ENCODE assay signal across 17 cellular contexts in genomic region chr16:1758923-1759322, GRCh38. TPM values are rescaled to one million over a fixed set of nuclear protein-coding genes. Genes with fewer than 3 reads are reported as not detected.
DNase-seq lines count a peak whose midpoint lies in the region; ATAC-seq lines count a peak whose summit lies in the region.
"Had no signal": no experiment of that assay in that cellular context is flagged by ENCODE, and none has a peak within 500 bp of the region (broad histone marks: within the 10 kb centered on the region; RNA-seq: fewer than 3 reads in every experiment).

No MANE protein-coding gene starts in this region.

- H3K4me1 Mint-ChIP-seq in T-helper 1 cell treated with Interleukin-12 subunit alpha and Interleukin-12 subunit beta and Interleukin-4 antibody, amounts not matched to agents 30 μg/mL and 1 μg/mL, for 36 hours (ENCODE audit: low read depth), result peaks cover 3% of the 10 kb centered on the region
- peaks cover 12% of the 10 kb centered on the region for H3K4me1 Mint-ChIP-seq in activated naive CD8-positive, alpha-beta T cell treated with anti-CD3 and anti-CD28 coated beads, Interleukin-2, amount 10 ng/mL, durations not matched to agents 7 days and 5 days
- H3K4me1 Mint-ChIP-seq in activated naive CD8-positive, alpha-beta T cell treated with anti-CD3 and anti-CD28 coated beads for 36 hours, result peaks cover 10% of the 10 kb centered on the region
- H3K4me1 Mint-ChIP-seq: IgD-negative memory B cell had no signal

- H3K18ac ChIP-seq in mesenchymal stem cell (ENCODE audit: low read depth in 1 of 2, low read length in 2 of 2), result no peak overlapping the region

- H3K79me1 ChIP-seq in mesenchymal stem cell (replicated peaks; ENCODE audit: low read length, poor library complexity, severe bottlenecking), result peaks cover 34% of the 10 kb centered on the region

- H3K36me3 Mint-ChIP-seq in T-helper 1 cell treated with Interleukin-12 subunit alpha and Interleukin-12 subunit beta and Interleukin-4 antibody, amounts not matched to agents 30 μg/mL and 1 μg/mL, for 36 hours (ENCODE audit: low read depth), result peaks cover 12% of the 10 kb centered on the region
- peaks cover 2% of the 10 kb centered on the region for H3K36me3 Mint-ChIP-seq in activated naive CD8-positive, alpha-beta T cell treated with anti-CD3 and anti-CD28 coated beads, Interleukin-2, amount 10 ng/mL, durations not matched to agents 7 days and 5 days
- peaks cover 6% of the 10 kb centered on the region for H3K36me3 Mint-ChIP-seq in activated naive CD8-positive, alpha-beta T cell treated with anti-CD3 and anti-CD28 coated beads for 36 hours

- H3K4ac ChIP-seq in mesenchymal stem cell (ENCODE audit: low read depth in 1 of 2, low read length in 2 of 2), result no peak overlapping the region

- DNase-seq in T-helper 1 cell (no peak), mesenchymal stem cell (no peak), NOMO-1 treated with DMSO at 0.1 percent for 48 hours (lab: John Stamatoyannopoulos, UW; ENCODE audit: unreplicated experiment) (no peak), NCI-H146 (lab: John Stamatoyannopoulos, UW) (no peak), ACHN (no peak)
- DNase-seq in activated naive CD8-positive, alpha-beta T cell treated with anti-CD3 and anti-CD28 coated beads, Interleukin-2, amount 10 ng/mL, durations not matched to agents 7 days and 5 days, result no peak
- DNase-seq in activated naive CD8-positive, alpha-beta T cell treated with anti-CD3 and anti-CD28 coated beads for 36 hours, result no peak
- DNase-seq: AML-193; CD4-positive, CD25-positive, alpha-beta regulatory T cell; DMS79 treated with DMSO at 0.1 percent for 48 hours; EL; HCEC 1CT; HFFc6 had no signal

- H3K23ac ChIP-seq in mesenchymal stem cell (ENCODE audit: low read length in 2 of 2), result no peak overlapping the region

- H4K91ac ChIP-seq in mesenchymal stem cell (ENCODE audit: low read length), result peak overlapping the region; percentile 28

- H3K9me3 ChIP-seq in mesenchymal stem cell (ENCODE audit: control insufficient read depth, low read length), result no peaks in the 10 kb centered on the region
- H3K9me3 ChIP-seq: BLaER1 treated with 17β-estradiol and CSF1 and Interleukin-3, amounts not matched to agents 10 nM and 100 nM had no signal

- 97% methylated on average over 18 of the region's 18 CpGs for WGBS in mesenchymal stem cell

- peaks cover 14% of the 10 kb centered on the region for H3K4me1 ChIP-seq in mesenchymal stem cell (ENCODE audit: control insufficient read depth, insufficient read depth, low read depth, low read length)

- H3K27me3 Mint-ChIP-seq in T-helper 1 cell treated with Interleukin-12 subunit alpha and Interleukin-12 subunit beta and Interleukin-4 antibody, amounts not matched to agents 30 μg/mL and 1 μg/mL, for 36 hours (ENCODE audit: low read depth), result no peaks in the 10 kb centered on the region
- H3K27me3 Mint-ChIP-seq in activated naive CD8-positive, alpha-beta T cell treated with anti-CD3 and anti-CD28 coated beads, Interleukin-2, amount 10 ng/mL, durations not matched to agents 7 days and 5 days, result no peaks in the 10 kb centered on the region
- no peaks in the 10 kb centered on the region for H3K27me3 Mint-ChIP-seq in activated naive CD8-positive, alpha-beta T cell treated with anti-CD3 and anti-CD28 coated beads for 36 hours
- H3K27me3 Mint-ChIP-seq: CD4-positive, CD25-positive, alpha-beta regulatory T cell; IgD-negative memory B cell had no signal

- H4K8ac ChIP-seq in mesenchymal stem cell (ENCODE audit: low read length), result no peak overlapping the region

- H2AFZ ChIP-seq in mesenchymal stem cell (ENCODE audit: low read depth, low read length), result no peak overlapping the region

- no peak overlapping the region for H2BK120ac ChIP-seq in mesenchymal stem cell (ENCODE audit: low read depth, low read length)

- in situ Hi-C loops in ACHN (cut with HindIII; ENCODE audit: low pct_ligation_motif_present, low pct_unique_long_range_greater_than_20kb, low sequenced_read_pairs), result no loop called here

- H3K14ac ChIP-seq in mesenchymal stem cell (ENCODE audit: low read length in 2 of 2), result no peak overlapping the region

- H3K9ac ChIP-seq in mesenchymal stem cell (ENCODE audit: low read length), result no peak overlapping the region

- no peak overlapping the region for H3K4me3 Mint-ChIP-seq in T-helper 1 cell treated with Interleukin-12 subunit alpha and Interleukin-12 subunit beta and Interleukin-4 antibody, amounts not matched to agents 30 μg/mL and 1 μg/mL, for 36 hours
- no peak overlapping the region for H3K4me3 Mint-ChIP-seq in activated naive CD8-positive, alpha-beta T cell treated with anti-CD3 and anti-CD28 coated beads, Interleukin-2, amount 10 ng/mL, durations not matched to agents 7 days and 5 days
- H3K4me3 Mint-ChIP-seq in activated naive CD8-positive, alpha-beta T cell treated with anti-CD3 and anti-CD28 coated beads for 36 hours, result no peak overlapping the region
- H3K4me3 Mint-ChIP-seq: CD4-positive, CD25-positive, alpha-beta regulatory T cell; HFFc6 had no signal

- POLR2A ChIA-PET in activated naive CD8-positive, alpha-beta T cell treated with anti-CD3 and anti-CD28 coated beads, Interleukin-2, amount 10 ng/mL, durations not matched to agents 7 days and 5 days (lab: Charles Lee), result no interaction called here

- H3K36me3 ChIP-seq in mesenchymal stem cell (ENCODE audit: control insufficient read depth in 1 of 2, insufficient read depth in 2 of 2, low read depth in 1 of 2, low read length in 2 of 2), result peaks cover 74 to 84% of the 10 kb centered on the region in 2 experiments

- H3K9me3 Mint-ChIP-seq in T-helper 1 cell treated with Interleukin-12 subunit alpha and Interleukin-12 subunit beta and Interleukin-4 antibody, amounts not matched to agents 30 μg/mL and 1 μg/mL, for 36 hours, result no peaks in the 10 kb centered on the region
- no peaks in the 10 kb centered on the region for H3K9me3 Mint-ChIP-seq in activated naive CD8-positive, alpha-beta T cell treated with anti-CD3 and anti-CD28 coated beads, Interleukin-2, amount 10 ng/mL, durations not matched to agents 7 days and 5 days
- no peaks in the 10 kb centered on the region for H3K9me3 Mint-ChIP-seq in activated naive CD8-positive, alpha-beta T cell treated with anti-CD3 and anti-CD28 coated beads for 36 hours
- H3K9me3 Mint-ChIP-seq: HFFc6, IgD-negative memory B cell had no signal

- H3K27ac ChIP-seq in mesenchymal stem cell (ENCODE audit: low read length, poor library complexity, severe bottlenecking), result no peak overlapping the region
- H3K27ac ChIP-seq: 22Rv1; BLaER1 treated with 17β-estradiol and CSF1 and Interleukin-3, amounts not matched to agents 10 nM and 100 nM had no signal

- H3K27ac Mint-ChIP-seq in T-helper 1 cell treated with Interleukin-12 subunit alpha and Interleukin-12 subunit beta and Interleukin-4 antibody, amounts not matched to agents 30 μg/mL and 1 μg/mL, for 36 hours, result peak overlapping the region; percentile 55
- peak overlapping the region; percentile 34 for H3K27ac Mint-ChIP-seq in activated naive CD8-positive, alpha-beta T cell treated with anti-CD3 and anti-CD28 coated beads, Interleukin-2, amount 10 ng/mL, durations not matched to agents 7 days and 5 days
- H3K27ac Mint-ChIP-seq in activated naive CD8-positive, alpha-beta T cell treated with anti-CD3 and anti-CD28 coated beads for 36 hours, result no peak overlapping the region
- H3K27ac Mint-ChIP-seq: CD4-positive, CD25-positive, alpha-beta regulatory T cell; HFFc6; IgD-negative memory B cell had no signal

- no peak overlapping the region for H2AK5ac ChIP-seq in mesenchymal stem cell (ENCODE audit: low read length, severe bottlenecking)

- H3K4me2 ChIP-seq in mesenchymal stem cell (ENCODE audit: low read length, poor library complexity, severe bottlenecking), result no peak overlapping the region
- H3K4me2 ChIP-seq: BLaER1 treated with 17β-estradiol and CSF1 and Interleukin-3, amounts not matched to agents 10 nM and 100 nM had no signal

- H2BK12ac ChIP-seq in mesenchymal stem cell (ENCODE audit: low read length in 2 of 2), result no peak overlapping the region

- ATAC-seq in activated naive CD8-positive, alpha-beta T cell treated with anti-CD3 and anti-CD28 coated beads, Interleukin-2, amount 10 ng/mL, durations not matched to agents 7 days and 5 days (ENCODE audit: low read depth), result no peak

- H3K27me3 ChIP-seq in mesenchymal stem cell (ENCODE audit: control insufficient read depth in 1 of 2, insufficient read depth in 1 of 2, low read length in 2 of 2), result no peaks in the 10 kb centered on the region

- no peak overlapping the region for H2BK5ac ChIP-seq in mesenchymal stem cell (ENCODE audit: low read depth, low read length, poor library complexity, severe bottlenecking)

- H2BK15ac ChIP-seq in mesenchymal stem cell (ENCODE audit: low read depth, poor library complexity, severe bottlenecking), result no peak overlapping the region

- no peak overlapping the region for H3K4me3 ChIP-seq in mesenchymal stem cell (ENCODE audit: insufficient read depth in 1 of 2, low read depth in 1 of 2, low read length in 2 of 2)
- H3K4me3 ChIP-seq: BLaER1 treated with 17β-estradiol and CSF1 and Interleukin-3, amounts not matched to agents 10 nM and 100 nM had no signal

RNA-seq across cellular contexts. Expression of gene NME3, which starts 12.4 kb away (rescaled TPM):
- total RNA-seq in activated naive CD8-positive, alpha-beta T cell treated with anti-CD3 and anti-CD28 coated beads, Interleukin-2, amount 10 ng/mL, durations not matched to agents 7 days and 5 days, result 10 to 100 TPM; 58.1 to 60.9 TPM
- total RNA-seq in activated naive CD8-positive, alpha-beta T cell treated with anti-CD3 and anti-CD28 coated beads for 36 hours, result 10 to 100 TPM; 24.5 to 24.9 TPM
- 49.3 TPM for polyA plus RNA-seq in mesenchymal stem cell (2013, experiment 1 of 2)
- 48.0 TPM for polyA plus RNA-seq in mesenchymal stem cell (2013, experiment 2 of 2)

RNA-seq across cellular contexts. Expression of gene EME2, which starts 13.7 kb away (rescaled TPM):
- total RNA-seq in activated naive CD8-positive, alpha-beta T cell treated with anti-CD3 and anti-CD28 coated beads, Interleukin-2, amount 10 ng/mL, durations not matched to agents 7 days and 5 days, result 10 to 100 TPM; 28.7 to 36.3 TPM
- total RNA-seq in activated naive CD8-positive, alpha-beta T cell treated with anti-CD3 and anti-CD28 coated beads for 36 hours, result 10 to 100 TPM; 17.2 to 20.1 TPM
- 5.6 TPM for polyA plus RNA-seq in mesenchymal stem cell (2013, experiment 1 of 2)
- polyA plus RNA-seq in mesenchymal stem cell (2013, experiment 2 of 2), result 4.7 TPM

RNA-seq across cellular contexts. Expression of gene MRPS34, which starts 14.0 kb away (rescaled TPM):
- 100 to 1,000 TPM in 1 of 2 experiments, 10 to 100 TPM in 1; 91.6 to 103 TPM for total RNA-seq in activated naive CD8-positive, alpha-beta T cell treated with anti-CD3 and anti-CD28 coated beads, Interleukin-2, amount 10 ng/mL, durations not matched to agents 7 days and 5 days
- total RNA-seq in activated naive CD8-positive, alpha-beta T cell treated with anti-CD3 and anti-CD28 coated beads for 36 hours, result 100 to 1,000 TPM; 187 to 190 TPM
- 102 TPM for polyA plus RNA-seq in mesenchymal stem cell (2013, experiment 1 of 2)
- polyA plus RNA-seq in mesenchymal stem cell (2013, experiment 2 of 2), result 101 TPM

RNA-seq across cellular contexts. Expression of gene SPSB3, which starts 23.4 kb away (rescaled TPM):
- total RNA-seq in activated naive CD8-positive, alpha-beta T cell treated with anti-CD3 and anti-CD28 coated beads, Interleukin-2, amount 10 ng/mL, durations not matched to agents 7 days and 5 days, result 10 to 100 TPM; 67.8 to 74.1 TPM
- total RNA-seq in activated naive CD8-positive, alpha-beta T cell treated with anti-CD3 and anti-CD28 coated beads for 36 hours, result 10 to 100 TPM; 12.3 to 12.8 TPM
- 15.8 TPM for polyA plus RNA-seq in mesenchymal stem cell (2013, experiment 1 of 2)
- polyA plus RNA-seq in mesenchymal stem cell (2013, experiment 2 of 2), result 14.9 TPM

RNA-seq across cellular contexts. Expression of gene NUBP2, which starts 23.8 kb away (rescaled TPM):
- 10 to 100 TPM; 55.6 to 55.9 TPM for total RNA-seq in activated naive CD8-positive, alpha-beta T cell treated with anti-CD3 and anti-CD28 coated beads, Interleukin-2, amount 10 ng/mL, durations not matched to agents 7 days and 5 days
- 10 to 100 TPM; 63.6 to 64.2 TPM for total RNA-seq in activated naive CD8-positive, alpha-beta T cell treated with anti-CD3 and anti-CD28 coated beads for 36 hours
- 34.4 TPM for polyA plus RNA-seq in mesenchymal stem cell (2013, experiment 1 of 2)
- 35.3 TPM for polyA plus RNA-seq in mesenchymal stem cell (2013, experiment 2 of 2)
